2 cellular contexts compared by ENCODE assay signal in genomic region chr1:67771776-67772175, GRCh38.
TF ChIP-seq lines count a peak whose summit lies in the region.

No MANE protein-coding gene starts in this region.

TF ChIP-seq in A549, 52 proteins besides CTCF, POLR2A, EP300 and RAD21 (continued from another document):
- TF ChIP-seq E2F6 (IDR thresholded peaks at IDR 0.05; ENCODE audit: borderline replicate concordance, low read depth): no peak
- TF ChIP-seq TFCP2L1 (CRISPR knock-in tag; IDR thresholded peaks at IDR 0.05): no peak
- TF ChIP-seq TP53 (CRISPR knock-in tag; IDR thresholded peaks at IDR 0.05): no peak
- no peak for TF ChIP-seq ELK1 (IDR thresholded peaks at IDR 0.05; ENCODE audit: low read depth, low read length)
- TF ChIP-seq PBX3 (IDR thresholded peaks at IDR 0.05): no peak
- TF ChIP-seq ZC3H11A (IDR thresholded peaks at IDR 0.05): no peak
- no peak for TF ChIP-seq HOXB5 (CRISPR knock-in tag; IDR thresholded peaks at IDR 0.05)
- TF ChIP-seq RFX5 (IDR thresholded peaks at IDR 0.05): no peak
- TF ChIP-seq CBX2 (IDR thresholded peaks at IDR 0.05; ENCODE audit: borderline replicate concordance, low read depth): no peak
- no peak for TF ChIP-seq PHF8 (IDR thresholded peaks at IDR 0.05; ENCODE audit: borderline replicate concordance, low read depth)
- no peak for TF ChIP-seq KDM1A (IDR thresholded peaks at IDR 0.05; ENCODE audit: low read depth)
- TF ChIP-seq MAZ (IDR thresholded peaks at IDR 0.05; ENCODE audit: borderline replicate concordance, low read depth, low read length): no peak
- no peak for TF ChIP-seq HOXA7 (CRISPR knock-in tag; IDR thresholded peaks at IDR 0.05)
- no peak for TF ChIP-seq JUN (IDR thresholded peaks at IDR 0.05)
- TF ChIP-seq MYC (IDR thresholded peaks at IDR 0.05; ENCODE audit: borderline replicate concordance, low read length): no peak
- no peak for TF ChIP-seq ESRRA (IDR thresholded peaks at IDR 0.05; ENCODE audit: borderline replicate concordance, low read length)
- TF ChIP-seq ATOH8 (CRISPR knock-in tag; IDR thresholded peaks at IDR 0.05; ENCODE audit: low read depth): no peak

TF ChIP-seq in HEK293, 187 proteins besides CTCF, POLR2A, EP300 and RAD21 (continued from another document):
- TF ChIP-seq ZNF148 (tag by site-specific recombination; IDR thresholded peaks at IDR 0.05; ENCODE audit: borderline replicate concordance): no peak
